In the genomic region with DNA sequence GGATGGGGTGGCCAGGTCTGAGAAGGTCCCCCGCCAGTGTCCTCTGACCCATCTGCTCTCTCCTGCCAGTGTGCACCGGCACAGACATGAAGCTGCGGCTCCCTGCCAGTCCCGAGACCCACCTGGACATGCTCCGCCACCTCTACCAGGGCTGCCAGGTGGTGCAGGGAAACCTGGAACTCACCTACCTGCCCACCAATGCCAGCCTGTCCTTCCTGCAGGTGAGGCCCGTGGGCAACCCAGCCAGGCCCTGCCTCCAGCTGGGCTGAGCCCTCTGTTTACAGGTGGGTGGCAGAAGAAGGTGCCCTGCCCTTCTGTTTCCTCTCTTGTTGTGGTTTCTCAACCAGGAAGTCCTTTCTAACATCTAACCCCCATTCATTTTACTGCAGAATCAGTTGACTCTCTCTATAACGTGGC, we compare ENCODE assay signal across 9 cellular contexts. TPM values are rescaled to one million over a fixed set of nuclear protein-coding genes. Genes with fewer than 3 reads are reported as not detected.
DNase-seq lines count a peak whose midpoint lies in the region; ATAC-seq and TF ChIP-seq lines count a peak whose summit lies in the region.
"Had no signal": no experiment of that assay in that cellular context is flagged by ENCODE, and none has a peak within 500 bp of the region (broad histone marks: within the 10 kb centered on the region; RNA-seq: fewer than 3 reads in every experiment).

No MANE protein-coding gene starts in this region.

- no peaks in the 10 kb centered on the region for H4K20me1 ChIP-seq in BLaER1

- intact Hi-C loops in Calu3 (cut with micrococcal nuclease; ENCODE audit: unreplicated experiment) (loop anchor here (1.0 to 5.0 kb wide), 17 partner anchors 8 to 390 kb away; a partner anchor contains a TSS), body of pancreas (cut with DNase I) (no loop called here), natural killer cell (cut with micrococcal nuclease) (no loop called here)

- peaks cover 100% of the 10 kb centered on the region for H3K36me3 Mint-ChIP-seq in Calu3 (ENCODE audit: insufficient read depth, unreplicated experiment)
- no peaks in the 10 kb centered on the region for H3K36me3 Mint-ChIP-seq in natural killer cell

- no peak for TF ChIP-seq CTCF in Calu3 (IDR thresholded peaks at IDR 0.05; ENCODE audit: unreplicated experiment)
- TF ChIP-seq CTCF in body of pancreas (IDR thresholded peaks at IDR 0.05): no peak
- TF ChIP-seq CTCF in natural killer cell (IDR thresholded peaks at IDR 0.05): no peak

- 56 to 80% methylated on average over 3 to 7 of the region's 7 CpGs for WGBS in body of pancreas, 2 donors

- H3K4me1 ChIP-seq in BLaER1 (peaks cover 88% of the 10 kb centered on the region), body of pancreas (peaks cover 65% of the 10 kb centered on the region)

- H3K27me3 Mint-ChIP-seq in Calu3 (ENCODE audit: unreplicated experiment) (no peaks in the 10 kb centered on the region), natural killer cell (ENCODE audit: low read depth in 2 of 2) (no peaks in the 10 kb centered on the region)

- H3K9ac ChIP-seq in BLaER1: no peak overlapping the region; the same call in 1 of the 2 replicates

- H3K27ac Mint-ChIP-seq in Calu3 (ENCODE audit: unreplicated experiment) (peak overlapping the region; percentile 67), natural killer cell (peak overlapping the region; percentile 86 to 90)

- TF ChIP-seq POLR2A in body of pancreas (IDR thresholded peaks at IDR 0.05): no peak

- BruUV-seq in Calu3 (replicated peaks; lab: Mats Ljungman, UMichigan): no TSS peak

- peaks cover 80% of the 10 kb centered on the region for H3K4me1 Mint-ChIP-seq in Calu3 (ENCODE audit: low read depth, unreplicated experiment)
- H3K4me1 Mint-ChIP-seq in natural killer cell: peaks cover 65 to 82% of the 10 kb centered on the region in 2 donors

- peak overlapping the region; percentile 92 for H3K4me2 ChIP-seq in BLaER1

- H3K27ac ChIP-seq in BLaER1: no peak overlapping the region
- H3K27ac ChIP-seq in body of pancreas: peak overlapping the region; percentile 95 to 99 (median 97)

- peak overlapping the region; percentile 71 for H3K4me3 Mint-ChIP-seq in Calu3 (ENCODE audit: low read depth, unreplicated experiment)
- H3K4me3 Mint-ChIP-seq in natural killer cell: peak overlapping the region; percentile 85

- no peak for ATAC-seq in body of pancreas
- no peak for ATAC-seq in natural killer cell
- no peak for ATAC-seq in HG03095 (IDR thresholded peaks at IDR 0.05; ENCODE audit: unreplicated experiment)

- no peak overlapping the region for H3K4me3 ChIP-seq in BLaER1
- no peak overlapping the region for H3K4me3 ChIP-seq in body of pancreas

- CTCF ChIA-PET in Calu3 (lab: Charles Lee): interaction anchor here (0.6 to 161.2 kb wide), 36 partner anchors 8 to 792 kb away, joined by 3 to 42089 read pairs (median 10); a partner anchor contains a TSS

- H3K36me3 ChIP-seq in BLaER1: no peaks in the 10 kb centered on the region
- peaks cover 0 to 2% of the 10 kb centered on the region in 2 donors for H3K36me3 ChIP-seq in body of pancreas (replicated peaks in 1 of 2; ENCODE audit: insufficient read depth in 1 of 2, low read depth in 2 of 2)

- H3K9me3 ChIP-seq in BLaER1 (no peaks in the 10 kb centered on the region), body of pancreas (no peaks in the 10 kb centered on the region)

- H3K9me3 Mint-ChIP-seq in Calu3 (ENCODE audit: low read depth, unreplicated experiment) (no peaks in the 10 kb centered on the region), natural killer cell (no peaks in the 10 kb centered on the region)

- peaks cover 2% of the 10 kb centered on the region; the same call in 1 of the 2 replicates for H3K27me3 ChIP-seq in BLaER1
- H3K27me3 ChIP-seq in body of pancreas: no peaks in the 10 kb centered on the region

- DNase-seq in Calu3: peak; percentile 100
- no peak for DNase-seq in body of pancreas
- no peak for DNase-seq in natural killer cell
- DNase-seq in cerebellar nuclear complex (lab: John Stamatoyannopoulos, UW): no peak
- no peak for DNase-seq in activated CD4-positive, CD25-positive, alpha-beta regulatory T cell (lab: John Stamatoyannopoulos, UW)
- DNase-seq in NCI-H524 (lab: John Stamatoyannopoulos, UW): no peak
- DNase-seq: NCI-H2171 treated with DMSO at 0.1 percent for 48 hours had no signal

RNA-seq across cellular contexts. Expression of a gene that starts 7.1 kb away (rescaled TPM):
- total RNA-seq in Calu3 (2022): 4,829 and 4,830 TPM in 2 replicates
- total RNA-seq in body of pancreas: 10 to 100 TPM; 52.4 to 65.3 TPM
- total RNA-seq in natural killer cell: 100 to 1,000 TPM in 1 of 3 donors, 10 to 100 TPM in 2; 77.6 to 115 (median 82.1) TPM

RNA-seq across cellular contexts. Expression of a gene that starts 19.1 kb away (rescaled TPM):
- total RNA-seq in Calu3 (2022) (1,186 and 1,276 TPM in 2 replicates), body of pancreas (10 to 100 TPM; 13.8 to 33.2 TPM), natural killer cell (10 to 100 TPM; 45.8 to 57.8 (median 52.4) TPM)

RNA-seq across cellular contexts. Expression of a gene that starts 23.4 kb away (rescaled TPM):
- total RNA-seq in Calu3 (2022): 2,121 and 2,217 TPM in 2 replicates
- total RNA-seq in body of pancreas: 10 to 100 TPM; 79.1 to 98.2 TPM
- 10 to 100 TPM; 48.8 to 55.2 (median 51.6) TPM for total RNA-seq in natural killer cell

RNA-seq across cellular contexts. Expression of a gene that starts 30.8 kb away (rescaled TPM):
- total RNA-seq in Calu3 (2022): 2,531 and 2,746 TPM in 2 replicates
- total RNA-seq in body of pancreas: 10 to 100 TPM; 25.4 to 39.9 TPM
- under 1 TPM in 1 of 3 donors, not detected in 2; 0.27 TPM for total RNA-seq in natural killer cell

RNA-seq across cellular contexts. Expression of a gene that starts 38.7 kb away (rescaled TPM):
- 1.3 and 3.2 TPM in 2 replicates for total RNA-seq in Calu3 (2022)
- 1 to 10 TPM; 1.3 to 2.6 TPM for total RNA-seq in body of pancreas
- 1 to 10 TPM; 1.2 to 2.5 (median 2.2) TPM for total RNA-seq in natural killer cell

Comparison
In these comparisons a context has a peak if more than half of its experiments do, and no peak if none do; other contexts are left out.
1. RNA of a gene that starts 7.1 kb away (total RNA-seq): 4,829 to 4,830 TPM in Calu3; 77.6 to 115 TPM in natural killer cell and 52.4 to 65.3 TPM in body of pancreas; every median in the first group is over 10 times any median in the second.
2. RNA of a gene that starts 19.1 kb away (total RNA-seq): 1,186 to 1,276 TPM in Calu3; 45.8 to 57.8 TPM in natural killer cell and 13.8 to 33.2 TPM in body of pancreas; every median in the first group is over 10 times any median in the second.
3. RNA of a gene that starts 23.4 kb away (total RNA-seq): 2,121 to 2,217 TPM in Calu3; 79.1 to 98.2 TPM in body of pancreas and 48.8 to 55.2 TPM in natural killer cell; every median in the first group is over 10 times any median in the second.